27 cellular contexts compared by ENCODE assay signal in genomic region chr13:28406728-28407266, GRCh38.
"Had no signal": no experiment of that assay in that cellular context is flagged by ENCODE, and none has a peak within 500 bp of the region (broad histone marks: within the 10 kb centered on the region; RNA-seq: fewer than 3 reads in every experiment).

No MANE protein-coding gene starts in this region.

- H3K27ac Mint-ChIP-seq: activated naive CD8-positive, alpha-beta T cell treated with anti-CD3 and anti-CD28 coated beads, Interleukin-2, amount 50 U/mL, for 24 hours; activated T-cell treated with anti-CD3 and anti-CD28 coated beads, Interleukin-2, amount 50 U/mL, for 72 hours; naive thymus-derived CD4-positive, alpha-beta T cell; stimulated activated memory B cell treated with anti-CD40 and anti-IgM and Interleukin-4, amounts not matched to agents 10 μg/mL and 1 μg/mL and 100 μg/mL, for 72 hours; T-helper 1 cell treated with Interleukin-12 subunit alpha and Interleukin-12 subunit beta and Interleukin-4 antibody, amounts not matched to agents 30 μg/mL and 1 μg/mL, for 36 hours had no signal

- H3K9me3 Mint-ChIP-seq: activated naive CD8-positive, alpha-beta T cell treated with anti-CD3 and anti-CD28 coated beads, Interleukin-2, amount 50 U/mL, for 24 hours; activated T-cell treated with anti-CD3 and anti-CD28 coated beads, Interleukin-2, amount 50 U/mL, for 72 hours; naive thymus-derived CD4-positive, alpha-beta T cell; neural crest cell; stimulated activated memory B cell treated with anti-CD40 and anti-IgM and Interleukin-4, amounts not matched to agents 10 μg/mL and 1 μg/mL and 100 μg/mL, for 72 hours; T-helper 1 cell treated with Interleukin-12 subunit alpha and Interleukin-12 subunit beta and Interleukin-4 antibody, amounts not matched to agents 30 μg/mL and 1 μg/mL, for 36 hours had no signal

- H3K27ac ChIP-seq: body of pancreas, esophagus muscularis mucosa, stomach, suprapubic skin, tibial nerve had no signal

- ATAC-seq: activated naive CD8-positive, alpha-beta T cell treated with anti-CD3 and anti-CD28 coated beads, Interleukin-2, amount 50 U/mL, for 24 hours; activated T-cell treated with anti-CD3 and anti-CD28 coated beads, Interleukin-2, amount 50 U/mL, for 72 hours; body of pancreas; gastrocnemius medialis; left colon; naive thymus-derived CD4-positive, alpha-beta T cell; sciatic nerve; stimulated activated memory B cell treated with anti-CD40 and anti-IgM and Interleukin-4, amounts not matched to agents 10 μg/mL and 1 μg/mL and 100 μg/mL, for 72 hours had no signal

- H3K27me3 Mint-ChIP-seq: stimulated activated memory B cell treated with anti-CD40 and anti-IgM and Interleukin-4, amounts not matched to agents 10 μg/mL and 1 μg/mL and 100 μg/mL, for 72 hours had no signal

- H3K4me1 ChIP-seq: body of pancreas had no signal

- H3K27me3 ChIP-seq: body of pancreas, gastrocnemius medialis, suprapubic skin, tibial nerve had no signal

- H3K4me3 Mint-ChIP-seq: activated naive CD8-positive, alpha-beta T cell treated with anti-CD3 and anti-CD28 coated beads, Interleukin-2, amount 50 U/mL, for 24 hours; activated T-cell treated with anti-CD3 and anti-CD28 coated beads, Interleukin-2, amount 50 U/mL, for 72 hours; naive thymus-derived CD4-positive, alpha-beta T cell; neural crest cell; stimulated activated memory B cell treated with anti-CD40 and anti-IgM and Interleukin-4, amounts not matched to agents 10 μg/mL and 1 μg/mL and 100 μg/mL, for 72 hours; T-helper 1 cell treated with Interleukin-12 subunit alpha and Interleukin-12 subunit beta and Interleukin-4 antibody, amounts not matched to agents 30 μg/mL and 1 μg/mL, for 36 hours had no signal

- H3K36me3 Mint-ChIP-seq: stimulated activated memory B cell treated with anti-CD40 and anti-IgM and Interleukin-4, amounts not matched to agents 10 μg/mL and 1 μg/mL and 100 μg/mL, for 72 hours had no signal

- H3K4me3 ChIP-seq: body of pancreas, esophagus muscularis mucosa, gastrocnemius medialis, stomach, suprapubic skin, tibial nerve had no signal

- H3K9me3 ChIP-seq: body of pancreas, esophagus muscularis mucosa, gastrocnemius medialis, stomach, suprapubic skin, tibial nerve had no signal

- H3K36me3 ChIP-seq: gastrocnemius medialis, stomach, suprapubic skin, tibial nerve had no signal

- DNase-seq: activated CD4-positive, alpha-beta T cell treated with anti-CD3 and anti-CD28 coated beads for 4 hours; activated CD4-positive, alpha-beta T cell treated with anti-CD3 and anti-CD28 coated beads, Interleukin-2, amount 50 U/mL, for 48 hours; activated CD4-positive, CD25-positive, alpha-beta regulatory T cell; activated CD8-positive, alpha-beta memory T cell treated with anti-CD3 and anti-CD28 coated beads, Interleukin-2, amount 50 U/mL, for 48 hours; activated effector memory CD4-positive, alpha-beta T cell treated with Interleukin-2 at 50 U/mL for 16 hours; activated naive CD4-positive, alpha-beta T cell treated with anti-CD3 and anti-CD28 coated beads, Interleukin-2, amount 50 U/mL, for 16 hours; activated naive CD8-positive, alpha-beta T cell treated with anti-CD3 and anti-CD28 coated beads, Interleukin-2, amount 50 U/mL, for 24 hours; activated T-cell treated with anti-CD3 and anti-CD28 coated beads, Interleukin-2, amount 50 U/mL, for 72 hours; body of pancreas; caudate nucleus; effector memory CD4-positive, alpha-beta T cell; gastrocnemius medialis; head of caudate nucleus; left colon; naive thymus-derived CD4-positive, alpha-beta T cell; posterior cingulate gyrus; small intestine; stimulated activated CD4-positive, alpha-beta T cell treated with anti-CD3 and anti-CD28 coated beads, Interleukin-15, amount 100 ng/mL, for 24 hours; stomach; T1000 had no signal
